Comparison of ENCODE assay signal across 9 cellular contexts in genomic region chr7:122885583-122886356, GRCh38. TPM values are rescaled to one million over a fixed set of nuclear protein-coding genes. Genes with fewer than 3 reads are reported as not detected.
DNase-seq lines count a peak whose midpoint lies in the region; ATAC-seq and TF ChIP-seq lines count a peak whose summit lies in the region.
"Had no signal": no experiment of that assay in that cellular context is flagged by ENCODE, and none has a peak within 500 bp of the region (broad histone marks: within the 10 kb centered on the region; RNA-seq: fewer than 3 reads in every experiment).

No MANE protein-coding gene starts in this region.

- H3K23ac ChIP-seq in H9 (ENCODE audit: insufficient read length, low read depth, low read length) = no peak overlapping the region

- intact Hi-C loops in activated CD4-positive, alpha-beta T cell treated with anti-CD3 and anti-CD28 coated beads for 36 hours (cut with DNase I, micrococcal nuclease) = loop anchor here in 1 of 2 experiments (10.0 kb wide), 1 partner anchor 581 kb away; the partner anchor contains the start of gene FEZF1

- H2BK120ac ChIP-seq in H9 (ENCODE audit: low read depth, low read length, poor library complexity, severe bottlenecking) = no peak overlapping the region

- peaks cover 8% of the 10 kb centered on the region for H3K4me1 Mint-ChIP-seq in activated CD4-positive, alpha-beta T cell treated with anti-CD3 and anti-CD28 coated beads for 36 hours
- peaks cover 26 to 29% of the 10 kb centered on the region in 2 experiments for H3K4me1 Mint-ChIP-seq in H9

- H3K9me2 ChIP-seq in hepatocyte (replicated peaks; ENCODE audit: insufficient read depth) = no peaks in the 10 kb centered on the region

- H3K27me3 Mint-ChIP-seq in activated CD4-positive, alpha-beta T cell treated with anti-CD3 and anti-CD28 coated beads for 36 hours = peaks cover 39% of the 10 kb centered on the region
- H3K27me3 Mint-ChIP-seq in H9 (ENCODE audit: low read depth) = peaks cover 42% of the 10 kb centered on the region

- peak overlapping the region; percentile 37 for H3K9ac ChIP-seq in H9 (ENCODE audit: extremely low read depth, insufficient read length, low read length)

- no peak overlapping the region for H2BK20ac ChIP-seq in H9 (ENCODE audit: low read depth, low read length, poor library complexity, severe bottlenecking)

- H3K4me2 ChIP-seq in H9 (ENCODE audit: insufficient read depth, insufficient read length, low read length) (peak overlapping the region; percentile 62), hepatocyte (peak overlapping the region; percentile 93)

- POLR2A ChIA-PET in activated CD4-positive, alpha-beta T cell treated with anti-CD3 and anti-CD28 coated beads for 36 hours (lab: Charles Lee) = no interaction called here

- no peak overlapping the region for H4K91ac ChIP-seq in H9 (ENCODE audit: insufficient read length, low read depth, low read length)

- no peak overlapping the region for H2BK15ac ChIP-seq in H9 (ENCODE audit: low read depth, low read length)

- no peak overlapping the region for H2BK12ac ChIP-seq in H9 (ENCODE audit: insufficient read length, low read depth, low read length)

- H3K9me3 ChIP-seq in H9 (ENCODE audit: control insufficient read depth, low read depth, low read length) (no peaks in the 10 kb centered on the region), MG63 (no peaks in the 10 kb centered on the region), hepatocyte (ENCODE audit: low read depth) (no peaks in the 10 kb centered on the region)
- H3K9me3 ChIP-seq: neutrophil had no signal

- H2BK5ac ChIP-seq in H9 (ENCODE audit: insufficient read length, low read length) = no peak overlapping the region

- peaks cover 18% of the 10 kb centered on the region for H3K23me2 ChIP-seq in H9 (ENCODE audit: insufficient read length, low read depth, low read length, poor library complexity, severe bottlenecking)

- no peak; the same call in 2 of the 3 replicates for TF ChIP-seq CTCF in H9 (conservative IDR thresholded peaks at IDR 0.05)
- no peak for TF ChIP-seq CTCF in hepatocyte (IDR thresholded peaks at IDR 0.05; ENCODE audit: poor library complexity)
- no peak for TF ChIP-seq CTCF in retinal pigment epithelial cell (conservative IDR thresholded peaks at IDR 0.05; ENCODE audit: low read depth, low read length)

- no peak overlapping the region for H4K8ac ChIP-seq in H9 (replicated peaks; ENCODE audit: insufficient read length, low read depth, low read length)

- H3K4me1 ChIP-seq in H9 (ENCODE audit: insufficient read depth, low read length) (no peaks in the 10 kb centered on the region), hepatocyte (ENCODE audit: insufficient read depth) (peaks cover 21% of the 10 kb centered on the region)

- H3K79me2 ChIP-seq in H9 (ENCODE audit: insufficient read depth, low read length) (no peaks in the 10 kb centered on the region), hepatocyte (peaks cover 34% of the 10 kb centered on the region)

- no peaks in the 10 kb centered on the region for H4K20me1 ChIP-seq in H9 (ENCODE audit: control insufficient read depth, insufficient read depth, insufficient read length)
- no peaks in the 10 kb centered on the region for H4K20me1 ChIP-seq in hepatocyte (ENCODE audit: insufficient read depth, poor library complexity, severe bottlenecking)

- H3K27ac ChIP-seq in H9 (ENCODE audit: insufficient read length, low read depth, low read length) (no peak overlapping the region), hepatocyte (peak overlapping the region; percentile 93)
- H3K27ac ChIP-seq: neutrophil had no signal

- no CpG with 5 or more reads among the region's 70 CpGs for WGBS in H9 (ENCODE audit: extremely low coverage, insufficient read length, low lambda C conversion rate)
- WGBS in hepatocyte (ENCODE audit: low lambda C conversion rate, missing lambda C conversion rate) = 1% methylated on average over 48 of the region's 70 CpGs

- H2AFZ ChIP-seq in H9 (ENCODE audit: low read length) (no peak overlapping the region), hepatocyte (peak overlapping the region; percentile 98)

- H3K27ac Mint-ChIP-seq in activated CD4-positive, alpha-beta T cell treated with anti-CD3 and anti-CD28 coated beads for 36 hours = no peak overlapping the region
- no peak overlapping the region for H3K27ac Mint-ChIP-seq in H9

- no peak overlapping the region for H3K56ac ChIP-seq in H9 (ENCODE audit: insufficient read length, low read depth, low read length)

- H3K14ac ChIP-seq in H9 (ENCODE audit: insufficient read depth, low read length) = no peak overlapping the region

- H3K18ac ChIP-seq in H9 (ENCODE audit: insufficient read length, low read depth, low read length) = no peak overlapping the region

- peak overlapping the region; percentile 63 for H3K4me3 ChIP-seq in MG63
- peak overlapping the region; percentile 90 for H3K4me3 ChIP-seq in hepatocyte
- H3K4me3 ChIP-seq in retinal pigment epithelial cell (ENCODE audit: low read length) = peak overlapping the region; percentile 76

- H3K79me1 ChIP-seq in H9 (ENCODE audit: insufficient read depth, low read depth, low read length, poor library complexity, severe bottlenecking) = no peaks in the 10 kb centered on the region

- no peaks in the 10 kb centered on the region for H3K9me3 Mint-ChIP-seq in activated CD4-positive, alpha-beta T cell treated with anti-CD3 and anti-CD28 coated beads for 36 hours (ENCODE audit: low read depth)
- H3K9me3 Mint-ChIP-seq in H9 = no peaks in the 10 kb centered on the region; a peak in 1 of 5 replicates

- H3K27me3 ChIP-seq in H9 (ENCODE audit: insufficient read depth, low read length) = peaks cover 5% of the 10 kb centered on the region; the same call in 1 of the 2 replicates
- no peaks in the 10 kb centered on the region for H3K27me3 ChIP-seq in MG63
- H3K27me3 ChIP-seq in hepatocyte = no peaks in the 10 kb centered on the region

- no peak overlapping the region for H3T11ph ChIP-seq in H9 (ENCODE audit: low read length)

- peak; percentile 7 for DNase-seq in activated CD4-positive, alpha-beta T cell treated with anti-CD3 and anti-CD28 coated beads for 36 hours
- no peak for DNase-seq in activated CD4-positive, alpha-beta T cell treated with anti-CD3 and anti-CD28 coated beads for 1 hour
- DNase-seq in H9 = peak; percentile 50
- peak; percentile 42 for DNase-seq in MG63
- DNase-seq in anterior cingulate cortex (lab: John Stamatoyannopoulos, UW) = peak in 41 of 58 donors; percentile 1 to 60 (median 24)
- peak; percentile 60 for DNase-seq in hepatocyte (ENCODE audit: low spot score)
- no peak for DNase-seq in retinal pigment epithelial cell (ENCODE audit: low read depth)
- DNase-seq in activated gamma-delta T cell (lab: John Stamatoyannopoulos, UW) = no peak

- no peaks in the 10 kb centered on the region for H3K36me3 Mint-ChIP-seq in activated CD4-positive, alpha-beta T cell treated with anti-CD3 and anti-CD28 coated beads for 36 hours (ENCODE audit: low read depth)
- H3K36me3 Mint-ChIP-seq in H9 (ENCODE audit: insufficient read depth in 1 of 3, low read depth in 3 of 3) = no peaks in the 10 kb centered on the region

- no peak overlapping the region for H4K5ac ChIP-seq in H9 (ENCODE audit: insufficient read length, low read depth, low read length)

- CTCF ChIA-PET in activated CD4-positive, alpha-beta T cell treated with anti-CD3 and anti-CD28 coated beads for 36 hours (lab: Charles Lee) = no interaction called here

- no peak overlapping the region for H2AK5ac ChIP-seq in H9 (ENCODE audit: insufficient read length, low read length)

- no peak overlapping the region for H3K4me3 Mint-ChIP-seq in activated CD4-positive, alpha-beta T cell treated with anti-CD3 and anti-CD28 coated beads for 36 hours
- peak overlapping the region; percentile 82 to 93 for H3K4me3 Mint-ChIP-seq in H9

- no peaks in the 10 kb centered on the region for H3K36me3 ChIP-seq in MG63
- H3K36me3 ChIP-seq in hepatocyte (replicated peaks; ENCODE audit: insufficient read depth, low read depth) = no peaks in the 10 kb centered on the region
- H3K36me3 ChIP-seq: neutrophil had no signal

- H3K4ac ChIP-seq in H9 (ENCODE audit: low read depth, low read length) = no peak overlapping the region

- no peak for ATAC-seq in activated CD4-positive, alpha-beta T cell treated with anti-CD3 and anti-CD28 coated beads for 36 hours

RNA-seq across cellular contexts. Expression of gene CADPS2, which starts 0.5 kb away (rescaled TPM):
- total RNA-seq in activated CD4-positive, alpha-beta T cell treated with anti-CD3 and anti-CD28 coated beads for 36 hours = not detected
- total RNA-seq in H9 (2021) = 7.1 and 8.1 TPM in 2 replicates
- total RNA-seq in MG63 (2014; rRNA removed; shearing (Covaris generic); ENCODE audit: low replicate concordance) = 1.3 and 3.4 TPM in 2 replicates
- 37.4 and 41.5 TPM in 2 replicates for total RNA-seq in hepatocyte
- 15.7 and 16.3 TPM in 2 replicates for polyA plus RNA-seq in hepatocyte

Comparison
In these comparisons a context has a peak if more than half of its experiments do, and no peak if none do; other contexts are left out.
1. DNase-seq: peak in activated CD4-positive, alpha-beta T cell treated with anti-CD3 and anti-CD28 coated beads for 36 hours (single experiment), H9 (single experiment), MG63 (single experiment), anterior cingulate cortex (41 of 58) and hepatocyte (single experiment); none in activated CD4-positive, alpha-beta T cell treated with anti-CD3 and anti-CD28 coated beads for 1 hour (single experiment), retinal pigment epithelial cell (single experiment) and activated gamma-delta T cell (single experiment).
2. Peak in every context shown above with its lines, with median percentiles within 50 percentile points of each other: H3K4me3 ChIP-seq.